Comparison of ENCODE assay signal across 20 cellular contexts in genomic region chr2:53819627-53820026, GRCh38. TPM values are rescaled to one million over a fixed set of nuclear protein-coding genes. Genes with fewer than 3 reads are reported as not detected.
DNase-seq lines count a peak whose midpoint lies in the region; ATAC-seq, FAIRE-seq and TF ChIP-seq lines count a peak whose summit lies in the region.
"Had no signal": no experiment of that assay in that cellular context is flagged by ENCODE, and none has a peak within 500 bp of the region (broad histone marks: within the 10 kb centered on the region; RNA-seq: fewer than 3 reads in every experiment).

No MANE protein-coding gene starts in this region.

- no peak overlapping the region for H3K27ac ChIP-seq in GM23338 (ENCODE audit: low read depth)
- H3K27ac ChIP-seq in K562 (ENCODE audit: extremely low read depth, low read depth, low read length), result no peak overlapping the region
- H3K27ac ChIP-seq: BLaER1 treated with 17β-estradiol and CSF1 and Interleukin-3, amounts not matched to agents 10 nM and 100 nM had no signal

- FAIRE-seq in K562 (lab: Jason Lieb, UNC), result no peak
- FAIRE-seq: GM12878, HTR-8/SVneo had no signal

- H3K4me1 ChIP-seq in GM23338 (ENCODE audit: insufficient read depth), result no peaks in the 10 kb centered on the region
- H3K4me1 ChIP-seq in K562 (replicated peaks in 1 of 2; ENCODE audit: control insufficient read depth in 2 of 2, insufficient read depth in 2 of 2, low read length in 2 of 2), result no peaks in the 10 kb centered on the region; a peak in 1 of 5 replicates

- no peaks in the 10 kb centered on the region for H3F3A ChIP-seq in GM23338 (replicated peaks; ENCODE audit: low read depth)

- peaks cover 10% of the 10 kb centered on the region; the same call in 2 of the 3 replicates for H3K36me3 Mint-ChIP-seq in GM23338 (ENCODE audit: low read depth)
- peaks cover 51% of the 10 kb centered on the region for H3K36me3 Mint-ChIP-seq in stimulated activated effector memory CD8-positive, alpha-beta T cell treated with anti-CD3 and anti-CD28 coated beads, Interleukin-12 subunit alpha, Interleukin-12 subunit beta, amount 100 ng/mL, for 72 hours
- H3K36me3 Mint-ChIP-seq in activated T-helper 2 cell treated with anti-CD3 and anti-CD28 coated beads, Interferon-gamma antibody, Interleukin-2, Interleukin-4, amounts not matched to agents 10 μg/mL and 5 μg/mL and 100 μg/mL, durations not matched to agents 14 hours and 24 hours and 36 hours (ENCODE audit: low read depth), result peaks cover 32% of the 10 kb centered on the region

- H3K9me1 ChIP-seq in K562 (ENCODE audit: control insufficient read depth, insufficient read depth, low read length), result no peaks in the 10 kb centered on the region

- H3K4me3 Mint-ChIP-seq in GM23338, result no peak overlapping the region
- H3K4me3 Mint-ChIP-seq in stimulated activated effector memory CD8-positive, alpha-beta T cell treated with anti-CD3 and anti-CD28 coated beads, Interleukin-12 subunit alpha, Interleukin-12 subunit beta, amount 100 ng/mL, for 72 hours, result no peak overlapping the region
- no peak overlapping the region for H3K4me3 Mint-ChIP-seq in activated T-helper 2 cell treated with anti-CD3 and anti-CD28 coated beads, Interferon-gamma antibody, Interleukin-2, Interleukin-4, amounts not matched to agents 10 μg/mL and 5 μg/mL and 100 μg/mL, durations not matched to agents 14 hours and 24 hours and 36 hours (ENCODE audit: low read depth)
- H3K4me3 Mint-ChIP-seq: B cell; CD8-positive, alpha-beta T cell had no signal

- no TSS peak for BruUV-seq in K562 (replicated peaks; lab: Mats Ljungman, UMichigan)

- ATAC-seq in GM23338, result peak; percentile 77
- ATAC-seq in K562, result peak; percentile 56
- peak; percentile 52 for ATAC-seq in left colon
- no peak for ATAC-seq in stimulated activated effector memory CD8-positive, alpha-beta T cell treated with anti-CD3 and anti-CD28 coated beads, Interleukin-12 subunit alpha, Interleukin-12 subunit beta, amount 100 ng/mL, for 72 hours
- no peak for ATAC-seq in GM18868 (IDR thresholded peaks at IDR 0.05; ENCODE audit: unreplicated experiment)
- ATAC-seq: CD8-positive, alpha-beta T cell; GM12878; HCT116 had no signal

- no peak overlapping the region for H3K27ac Mint-ChIP-seq in GM23338
- peak overlapping the region; percentile 70 for H3K27ac Mint-ChIP-seq in stimulated activated effector memory CD8-positive, alpha-beta T cell treated with anti-CD3 and anti-CD28 coated beads, Interleukin-12 subunit alpha, Interleukin-12 subunit beta, amount 100 ng/mL, for 72 hours
- H3K27ac Mint-ChIP-seq in activated T-helper 2 cell treated with anti-CD3 and anti-CD28 coated beads, Interferon-gamma antibody, Interleukin-2, Interleukin-4, amounts not matched to agents 10 μg/mL and 5 μg/mL and 100 μg/mL, durations not matched to agents 14 hours and 24 hours and 36 hours, result no peak overlapping the region
- H3K27ac Mint-ChIP-seq: B cell; CD8-positive, alpha-beta T cell had no signal

- TF ChIP-seq CTCF in GM23338 (conservative IDR thresholded peaks at IDR 0.05; ENCODE audit: low read depth in 2 of 2) (no peak), K562 (IDR thresholded peaks at IDR 0.05 in 2 of 3, conservative IDR thresholded peaks at IDR 0.05 in 1 of 3; ENCODE audit: insufficient read depth in 2 of 3, low read depth in 1 of 3, low read length in 3 of 3) (no peak)

- 76% methylated on average over 4 of the region's 4 CpGs for WGBS in K562 (ENCODE audit: insufficient coverage, low coverage, missing lambda C conversion rate)

- no peak for TF ChIP-seq RAD21 in K562 (CRISPR knock-in tag; conservative IDR thresholded peaks at IDR 0.05 in 1 of 2, IDR thresholded peaks at IDR 0.05 in 1 of 2)

- H3K27me3 ChIP-seq in GM23338 (ENCODE audit: insufficient read depth) (no peaks in the 10 kb centered on the region), K562 (ENCODE audit: control insufficient read depth in 2 of 2, insufficient read depth in 2 of 2, low read length in 2 of 2) (no peaks in the 10 kb centered on the region)
- H3K27me3 ChIP-seq: BLaER1 treated with 17β-estradiol and CSF1 and Interleukin-3, amounts not matched to agents 10 nM and 100 nM had no signal

- no peaks in the 10 kb centered on the region for H3K9me3 Mint-ChIP-seq in GM23338
- no peaks in the 10 kb centered on the region for H3K9me3 Mint-ChIP-seq in stimulated activated effector memory CD8-positive, alpha-beta T cell treated with anti-CD3 and anti-CD28 coated beads, Interleukin-12 subunit alpha, Interleukin-12 subunit beta, amount 100 ng/mL, for 72 hours
- H3K9me3 Mint-ChIP-seq in activated T-helper 2 cell treated with anti-CD3 and anti-CD28 coated beads, Interferon-gamma antibody, Interleukin-2, Interleukin-4, amounts not matched to agents 10 μg/mL and 5 μg/mL and 100 μg/mL, durations not matched to agents 14 hours and 24 hours and 36 hours, result no peaks in the 10 kb centered on the region
- H3K9me3 Mint-ChIP-seq: CD8-positive, alpha-beta T cell had no signal

- H3K79me2 ChIP-seq in GM23338 (replicated peaks; ENCODE audit: insufficient read depth), result no peaks in the 10 kb centered on the region
- no peaks in the 10 kb centered on the region for H3K79me2 ChIP-seq in K562 (ENCODE audit: control insufficient read depth, insufficient read depth, low read length)

- no peak overlapping the region for H3K4me2 ChIP-seq in GM23338
- H3K4me2 ChIP-seq in K562 (ENCODE audit: insufficient read depth, low read length), result no peak overlapping the region
- H3K4me2 ChIP-seq: BLaER1 treated with 17β-estradiol and CSF1 and Interleukin-3, amounts not matched to agents 10 nM and 100 nM had no signal

- H3K9ac ChIP-seq in K562 (ENCODE audit: insufficient read depth in 1 of 2, low read depth in 2 of 2, low read length in 2 of 2), result no peak overlapping the region
- H3K9ac ChIP-seq: BLaER1 treated with 17β-estradiol and CSF1 and Interleukin-3, amounts not matched to agents 10 nM and 100 nM had no signal

- H3K4me3 ChIP-seq in GM23338 (no peak overlapping the region), K562 (no peak overlapping the region)
- H3K4me3 ChIP-seq: BLaER1 treated with 17β-estradiol and CSF1 and Interleukin-3, amounts not matched to agents 10 nM and 100 nM; GM12878 had no signal

- H3K36me3 ChIP-seq in GM23338 (ENCODE audit: insufficient read depth), result no peaks in the 10 kb centered on the region
- H3K36me3 ChIP-seq in K562 (ENCODE audit: control insufficient read depth, insufficient read depth, low read length), result peaks cover 33% of the 10 kb centered on the region

- TF ChIP-seq EP300 in K562 (IDR thresholded peaks at IDR 0.05; ENCODE audit: low read length), result no peak

- TF ChIP-seq POLR2A in K562 (conservative IDR thresholded peaks at IDR 0.05), result 0 out of 2 replicates have a peak, but pooled peaks have one; percentile 35

- peaks cover 3% of the 10 kb centered on the region; the same call in 1 of the 3 replicates for H3K4me1 Mint-ChIP-seq in GM23338
- H3K4me1 Mint-ChIP-seq in stimulated activated effector memory CD8-positive, alpha-beta T cell treated with anti-CD3 and anti-CD28 coated beads, Interleukin-12 subunit alpha, Interleukin-12 subunit beta, amount 100 ng/mL, for 72 hours, result no peaks in the 10 kb centered on the region
- no peaks in the 10 kb centered on the region for H3K4me1 Mint-ChIP-seq in activated T-helper 2 cell treated with anti-CD3 and anti-CD28 coated beads, Interferon-gamma antibody, Interleukin-2, Interleukin-4, amounts not matched to agents 10 μg/mL and 5 μg/mL and 100 μg/mL, durations not matched to agents 14 hours and 24 hours and 36 hours (ENCODE audit: low read depth)
- H3K4me1 Mint-ChIP-seq: B cell had no signal

- in situ Hi-C loops in K562 (cut with MboI), result no loop called here

- CTCF ChIA-PET in K562 (lab: Yijun Ruan, JAX; ENCODE audit: low intra/inter-chr PET ratio), result no interaction called here

- H3K9me2 ChIP-seq in GM23338 (ENCODE audit: insufficient read depth), result no peaks in the 10 kb centered on the region

- intact Hi-C loops in K562 (cut with micrococcal nuclease), result loop anchor here (10.0 kb wide), 2 partner anchors 225 to 395 kb away; no protein-coding TSS in a partner anchor
- intact Hi-C loops in left colon (cut with DNase I, micrococcal nuclease), result loop anchor here in 1 of 2 donors (10.0 kb wide), 1 partner anchor 65 kb away; no protein-coding TSS in a partner anchor
- intact Hi-C loops in activated T-helper 2 cell treated with anti-CD3 and anti-CD28 coated beads, Interferon-gamma antibody, Interleukin-2, Interleukin-4, amounts not matched to agents 10 μg/mL and 5 μg/mL and 100 μg/mL, durations not matched to agents 14 hours and 24 hours and 36 hours (cut with micrococcal nuclease), result no loop called here

- no peaks in the 10 kb centered on the region for H4K20me1 ChIP-seq in GM23338 (replicated peaks; ENCODE audit: insufficient read depth)
- no peaks in the 10 kb centered on the region for H4K20me1 ChIP-seq in K562 (replicated peaks; ENCODE audit: control insufficient read depth, insufficient read depth, low read length)
- H4K20me1 ChIP-seq: BLaER1 treated with 17β-estradiol and CSF1 and Interleukin-3, amounts not matched to agents 10 nM and 100 nM had no signal

- H2AFZ ChIP-seq in GM23338 (no peak overlapping the region), K562 (ENCODE audit: low read depth, low read length) (no peak overlapping the region)

- no peaks in the 10 kb centered on the region for H3K27me3 Mint-ChIP-seq in GM23338 (ENCODE audit: insufficient read depth, low read depth, poor library complexity)
- H3K27me3 Mint-ChIP-seq in activated T-helper 2 cell treated with anti-CD3 and anti-CD28 coated beads, Interferon-gamma antibody, Interleukin-2, Interleukin-4, amounts not matched to agents 10 μg/mL and 5 μg/mL and 100 μg/mL, durations not matched to agents 14 hours and 24 hours and 36 hours (ENCODE audit: low read depth), result no peaks in the 10 kb centered on the region
- H3K27me3 Mint-ChIP-seq: B cell had no signal

- POLR2A ChIA-PET in K562 (lab: Yijun Ruan, JAX), result interaction anchor here (1.0 to 1.1 kb wide), 2 partner anchors 42 to 52 kb away, joined by 3 read pairs; partner anchors contain the start of gene CHAC2

- peak; percentile 42 for DNase-seq in GM23338 (ENCODE audit: low spot score)
- DNase-seq in K562 (ENCODE audit: extremely low read depth in 1 of 4, low spot score in 3 of 4), result no peak
- DNase-seq in left colon, result no peak
- DNase-seq in stimulated activated effector memory CD8-positive, alpha-beta T cell treated with anti-CD3 and anti-CD28 coated beads, Interleukin-12 subunit alpha, Interleukin-12 subunit beta, amount 100 ng/mL, for 72 hours (ENCODE audit: low spot score in 2 of 2), result no peak
- DNase-seq in activated T-helper 2 cell treated with anti-CD3 and anti-CD28 coated beads, Interferon-gamma antibody, Interleukin-2, Interleukin-4, amounts not matched to agents 10 μg/mL and 5 μg/mL and 100 μg/mL, durations not matched to agents 14 hours and 24 hours and 36 hours (ENCODE audit: low spot score), result no peak
- DNase-seq in AG08396 (ENCODE audit: low spot score), result no peak
- DNase-seq: 8988T; Calu3; CD8-positive, alpha-beta T cell; DMS79 treated with DMSO at 0.1 percent for 48 hours; GOT3; H7; IMR-90 had no signal

- H3K9me3 ChIP-seq in K562 (replicated peaks; ENCODE audit: control insufficient read depth, insufficient read depth, low read depth, low read length), result no peaks in the 10 kb centered on the region
- H3K9me3 ChIP-seq: BLaER1 treated with 17β-estradiol and CSF1 and Interleukin-3, amounts not matched to agents 10 nM and 100 nM had no signal

RNA-seq across cellular contexts. Expression of gene ERLEC1, which starts 32.8 kb away (rescaled TPM):
- 22.7 and 35.0 TPM in 2 replicates for total RNA-seq in GM23338 (2014; rRNA removed; shearing (Covaris generic))
- polyA plus RNA-seq in GM23338 (2016; fragmentation: Nextera tagmentation; extraction: Ambion mirVana) (38.1 and 41.2 TPM in 2 replicates), K562 (2011; rRNA removed) (31.9 and 41.6 TPM in 2 replicates), K562 (2014; fragmentation: Illumina TruSeq; extraction: Trizol) (35.0 and 35.6 TPM in 2 replicates), K562 (2014; fragmentation: Nextera tagmentation; extraction: Ambion mirVana) (10 to 100 TPM; 12.0 to 13.8 TPM), K562 (2014; rRNA removed) (29.9 and 32.3 TPM in 2 replicates)
- total RNA-seq in K562 (2011; cell fraction: chromatin; rRNA removed; ENCODE audit: low replicate concordance), result 15.9 and 42.6 TPM in 2 replicates
- total RNA-seq in K562 (2011; cell fraction: nucleolus; rRNA removed), result 23.4 and 27.5 TPM in 2 replicates
- 37.2 and 50.0 TPM in 2 replicates for total RNA-seq in K562 (2011; cell fraction: nucleoplasm; rRNA removed)
- total RNA-seq in K562 (2014; rRNA removed) (29.9 and 37.4 TPM in 2 replicates), K562 (2014; rRNA removed; fragmentation: Illumina TruSeq; extraction: Trizol) (30.6 and 34.7 TPM in 2 replicates), K562 (2015; rRNA removed; fragmentation: Illumina TruSeq; extraction: Trizol) (26.8 and 27.4 TPM in 2 replicates), K562 (2021) (20.9 and 21.6 TPM in 2 replicates), left colon (10 to 100 TPM; 38.3 to 43.2 TPM)
- 18.4 and 23.7 TPM in 2 replicates for polyA plus RNA-seq in K562 (2011; cell fraction: cytosol; rRNA removed)
- 10.6 and 14.5 TPM in 2 replicates for polyA plus RNA-seq in K562 (2011; cell fraction: nucleus; rRNA removed)
- 22.0 and 34.5 TPM in 2 replicates for polyA plus RNA-seq in K562 (2012)
- 22.8 and 27.7 TPM in 2 replicates for polyA minus RNA-seq in K562 (2011; rRNA and poly(A)+ RNA removed)
- 10.0 and 12.6 TPM in 2 replicates for polyA minus RNA-seq in K562 (2011; cell fraction: cytosol; rRNA and poly(A)+ RNA removed)
- 13.3 and 21.0 TPM in 2 replicates for polyA minus RNA-seq in K562 (2011; cell fraction: nucleus; rRNA and poly(A)+ RNA removed)
- total RNA-seq in activated T-helper 2 cell treated with anti-CD3 and anti-CD28 coated beads, Interferon-gamma antibody, Interleukin-2, Interleukin-4, amounts not matched to agents 10 μg/mL and 5 μg/mL and 100 μg/mL, durations not matched to agents 14 hours and 24 hours and 36 hours, result 36.0 and 36.2 TPM in 2 replicates

RNA-seq across cellular contexts. Expression of gene ASB3, which starts 32.9 kb away (rescaled TPM):
- 28.9 and 30.5 TPM in 2 replicates for total RNA-seq in GM23338 (2014; rRNA removed; shearing (Covaris generic))
- polyA plus RNA-seq in GM23338 (2016; fragmentation: Nextera tagmentation; extraction: Ambion mirVana), result 20.1 and 22.4 TPM in 2 replicates
- 43.3 and 66.7 TPM in 2 replicates for total RNA-seq in K562 (2011; cell fraction: chromatin; rRNA removed; ENCODE audit: low replicate concordance)
- 29.7 and 31.7 TPM in 2 replicates for total RNA-seq in K562 (2011; cell fraction: nucleolus; rRNA removed)
- total RNA-seq in K562 (2011; cell fraction: nucleoplasm; rRNA removed), result 38.3 and 40.2 TPM in 2 replicates
- 11.9 and 13.6 TPM in 2 replicates for total RNA-seq in K562 (2014; rRNA removed)
- total RNA-seq in K562 (2014; rRNA removed; fragmentation: Illumina TruSeq; extraction: Trizol), result 20.2 and 23.6 TPM in 2 replicates
- 17.0 and 17.9 TPM in 2 replicates for total RNA-seq in K562 (2015; rRNA removed; fragmentation: Illumina TruSeq; extraction: Trizol)
- total RNA-seq in K562 (2021), result 17.0 and 18.9 TPM in 2 replicates
- 32.0 and 35.3 TPM in 2 replicates for polyA plus RNA-seq in K562 (2011; rRNA removed)
- 12.9 and 22.4 TPM in 2 replicates for polyA plus RNA-seq in K562 (2011; cell fraction: cytosol; rRNA removed)
- polyA plus RNA-seq in K562 (2011; cell fraction: nucleus; rRNA removed), result 33.0 and 41.8 TPM in 2 replicates
- polyA plus RNA-seq in K562 (2012), result 11.0 and 11.2 TPM in 2 replicates
- 14.5 and 18.7 TPM in 2 replicates for polyA plus RNA-seq in K562 (2014; fragmentation: Illumina TruSeq; extraction: Trizol)
- 10 to 100 TPM; 20.1 to 22.4 TPM for polyA plus RNA-seq in K562 (2014; fragmentation: Nextera tagmentation; extraction: Ambion mirVana)
- 16.3 and 16.7 TPM in 2 replicates for polyA plus RNA-seq in K562 (2014; rRNA removed)
- polyA minus RNA-seq in K562 (2011; rRNA and poly(A)+ RNA removed), result 60.0 and 60.3 TPM in 2 replicates
- 15.0 and 16.4 TPM in 2 replicates for polyA minus RNA-seq in K562 (2011; cell fraction: cytosol; rRNA and poly(A)+ RNA removed)
- 38.0 and 58.9 TPM in 2 replicates for polyA minus RNA-seq in K562 (2011; cell fraction: nucleus; rRNA and poly(A)+ RNA removed)
- 10 to 100 TPM; 11.1 to 11.3 TPM for total RNA-seq in left colon
- total RNA-seq in activated T-helper 2 cell treated with anti-CD3 and anti-CD28 coated beads, Interferon-gamma antibody, Interleukin-2, Interleukin-4, amounts not matched to agents 10 μg/mL and 5 μg/mL and 100 μg/mL, durations not matched to agents 14 hours and 24 hours and 36 hours, result 24.3 and 26.4 TPM in 2 replicates

RNA-seq across cellular contexts. Expression of gene GPR75, which starts 40.1 kb away (rescaled TPM):
- 2.3 and 4.1 TPM in 2 replicates for total RNA-seq in GM23338 (2014; rRNA removed; shearing (Covaris generic))
- polyA plus RNA-seq in GM23338 (2016; fragmentation: Nextera tagmentation; extraction: Ambion mirVana), result 0.34 and 0.47 TPM in 2 replicates
- total RNA-seq in K562 (2011; cell fraction: chromatin; rRNA removed; ENCODE audit: low replicate concordance), result 33.2 and 38.2 TPM in 2 replicates
- total RNA-seq in K562 (2011; cell fraction: nucleolus; rRNA removed), result 13.0 and 13.9 TPM in 2 replicates
- total RNA-seq in K562 (2011; cell fraction: nucleoplasm; rRNA removed), result 14.5 and 17.1 TPM in 2 replicates
- total RNA-seq in K562 (2014; rRNA removed), result 0.94 and 1.3 TPM in 2 replicates
- 2.5 and 2.9 TPM in 2 replicates for total RNA-seq in K562 (2014; rRNA removed; fragmentation: Illumina TruSeq; extraction: Trizol)
- 3.8 and 3.9 TPM in 2 replicates for total RNA-seq in K562 (2015; rRNA removed; fragmentation: Illumina TruSeq; extraction: Trizol)
- 2.2 and 2.3 TPM in 2 replicates for total RNA-seq in K562 (2021)
- polyA plus RNA-seq in K562 (2011; rRNA removed), result 3.3 and 3.8 TPM in 2 replicates
- polyA plus RNA-seq in K562 (2011; cell fraction: cytosol; rRNA removed), result 2.6 and 2.9 TPM in 2 replicates
- polyA plus RNA-seq in K562 (2011; cell fraction: nucleus; rRNA removed), result 8.2 and 12.4 TPM in 2 replicates
- polyA plus RNA-seq in K562 (2012), result 1.4 and 2.0 TPM in 2 replicates
- 2.5 and 3.1 TPM in 2 replicates for polyA plus RNA-seq in K562 (2014; fragmentation: Illumina TruSeq; extraction: Trizol)
- under 1 TPM; 0.10 to 0.17 TPM for polyA plus RNA-seq in K562 (2014; fragmentation: Nextera tagmentation; extraction: Ambion mirVana)
- polyA plus RNA-seq in K562 (2014; rRNA removed), result 1.5 and 2.4 TPM in 2 replicates
- polyA minus RNA-seq in K562 (2011; rRNA and poly(A)+ RNA removed), result 7.6 and 8.6 TPM in 2 replicates
- 1.0 and 1.2 TPM in 2 replicates for polyA minus RNA-seq in K562 (2011; cell fraction: cytosol; rRNA and poly(A)+ RNA removed)
- 7.0 and 7.3 TPM in 2 replicates for polyA minus RNA-seq in K562 (2011; cell fraction: nucleus; rRNA and poly(A)+ RNA removed)
- 1 to 10 TPM; 1.2 to 2.0 TPM for total RNA-seq in left colon
- 2.4 TPM in 2 replicates for total RNA-seq in activated T-helper 2 cell treated with anti-CD3 and anti-CD28 coated beads, Interferon-gamma antibody, Interleukin-2, Interleukin-4, amounts not matched to agents 10 μg/mL and 5 μg/mL and 100 μg/mL, durations not matched to agents 14 hours and 24 hours and 36 hours
- total RNA-seq: G401 had no signal

RNA-seq across cellular contexts. Expression of gene CHAC2, which starts 52.0 kb away (rescaled TPM):
- total RNA-seq in GM23338 (2014; rRNA removed; shearing (Covaris generic)), result 17.9 and 20.9 TPM in 2 replicates
- polyA plus RNA-seq in GM23338 (2016; fragmentation: Nextera tagmentation; extraction: Ambion mirVana) (25.8 and 27.1 TPM in 2 replicates), K562 (2011; rRNA removed) (7.4 and 15.7 TPM in 2 replicates), K562 (2014; fragmentation: Illumina TruSeq; extraction: Trizol) (12.7 and 19.4 TPM in 2 replicates), K562 (2014; fragmentation: Nextera tagmentation; extraction: Ambion mirVana) (10 to 100 TPM; 32.6 to 35.6 TPM), K562 (2014; rRNA removed) (11.5 and 13.5 TPM in 2 replicates)
- 1.1 and 3.1 TPM in 2 replicates for total RNA-seq in K562 (2011; cell fraction: chromatin; rRNA removed; ENCODE audit: low replicate concordance)
- 1.3 TPM in 2 replicates for total RNA-seq in K562 (2011; cell fraction: nucleolus; rRNA removed)
- total RNA-seq in K562 (2011; cell fraction: nucleoplasm; rRNA removed), result 1.7 and 2.3 TPM in 2 replicates
- total RNA-seq in K562 (2014; rRNA removed) (9.8 and 12.7 TPM in 2 replicates), K562 (2014; rRNA removed; fragmentation: Illumina TruSeq; extraction: Trizol) (21.9 and 22.6 TPM in 2 replicates), K562 (2015; rRNA removed; fragmentation: Illumina TruSeq; extraction: Trizol) (17.8 and 18.2 TPM in 2 replicates), K562 (2021) (12.2 and 14.7 TPM in 2 replicates), left colon (1 to 10 TPM; 3.7 to 4.5 TPM)
- polyA plus RNA-seq in K562 (2011; cell fraction: cytosol; rRNA removed), result 3.3 and 3.6 TPM in 2 replicates
- 1.7 and 2.0 TPM in 2 replicates for polyA plus RNA-seq in K562 (2011; cell fraction: nucleus; rRNA removed)
- 6.6 and 11.2 TPM in 2 replicates for polyA plus RNA-seq in K562 (2012)
- 2.5 and 2.9 TPM in 2 replicates for polyA minus RNA-seq in K562 (2011; rRNA and poly(A)+ RNA removed)
- polyA minus RNA-seq in K562 (2011; cell fraction: cytosol; rRNA and poly(A)+ RNA removed), result 1.2 and 2.7 TPM in 2 replicates
- polyA minus RNA-seq in K562 (2011; cell fraction: nucleus; rRNA and poly(A)+ RNA removed), result 1.6 and 1.7 TPM in 2 replicates
- total RNA-seq in activated T-helper 2 cell treated with anti-CD3 and anti-CD28 coated beads, Interferon-gamma antibody, Interleukin-2, Interleukin-4, amounts not matched to agents 10 μg/mL and 5 μg/mL and 100 μg/mL, durations not matched to agents 14 hours and 24 hours and 36 hours, result 22.4 and 25.3 TPM in 2 replicates

Comparison
In these comparisons a context has a peak if more than half of its experiments do, and no peak if none do; other contexts are left out.
1. ATAC-seq: peak in GM23338 (single experiment), K562 (single experiment) and left colon (single experiment); none in stimulated activated effector memory CD8-positive, alpha-beta T cell treated with anti-CD3 and anti-CD28 coated beads, Interleukin-12 subunit alpha, Interleukin-12 subunit beta, amount 100 ng/mL, for 72 hours (single experiment) and GM18868 (single experiment).